In the genomic region with DNA sequence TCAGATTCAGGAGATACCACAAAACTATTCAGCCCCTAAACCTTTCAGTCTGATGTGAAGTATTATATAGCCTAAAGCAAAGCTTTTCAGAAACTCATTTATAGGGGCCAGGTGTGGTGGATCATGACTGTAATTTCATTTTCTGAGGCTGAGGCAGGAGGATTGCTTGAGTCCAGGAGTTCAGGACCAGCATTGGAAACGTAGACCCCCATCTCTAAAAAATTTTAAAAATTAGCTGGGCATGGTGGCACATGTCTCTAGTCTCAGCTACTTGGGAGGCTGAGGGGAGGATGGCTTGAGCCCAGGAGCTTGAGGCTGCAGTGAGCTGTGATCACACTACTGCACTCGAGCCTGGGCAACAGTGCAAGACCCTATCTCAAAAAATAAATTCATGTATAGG, we compare ENCODE assay signal across 15 cellular contexts.
DNase-seq lines count a peak whose midpoint lies in the region; ATAC-seq and TF ChIP-seq lines count a peak whose summit lies in the region.
"Had no signal": no experiment of that assay in that cellular context is flagged by ENCODE, and none has a peak within 500 bp of the region (broad histone marks: within the 10 kb centered on the region; RNA-seq: fewer than 3 reads in every experiment).

No MANE protein-coding gene starts in this region.

- H3K4me1 ChIP-seq in mammary epithelial cell (ENCODE audit: insufficient read depth, low read length) (peaks cover 3% of the 10 kb centered on the region), breast epithelium (no peaks in the 10 kb centered on the region), Panc1 (ENCODE audit: control insufficient read depth, insufficient read depth, low read length) (no peaks in the 10 kb centered on the region)

- no peaks in the 10 kb centered on the region for H4K20me1 ChIP-seq in mammary epithelial cell (ENCODE audit: insufficient read depth, low read length)

- ATAC-seq in Panc1 (no peak), HG03097 (IDR thresholded peaks at IDR 0.05; ENCODE audit: low FRiP score, unreplicated experiment) (no peak), HG03439 (IDR thresholded peaks at IDR 0.05; ENCODE audit: unreplicated experiment) (no peak)
- ATAC-seq: CD8-positive, alpha-beta T cell had no signal

- TF ChIP-seq CTCF in mammary epithelial cell (conservative IDR thresholded peaks at IDR 0.05 in 1 of 2, IDR thresholded peaks at IDR 0.05 in 1 of 2; ENCODE audit: extremely low read depth in 1 of 2, insufficient read depth in 1 of 2, low read depth in 1 of 2, low read length in 2 of 2) (no peak), breast epithelium (IDR thresholded peaks at IDR 0.05) (no peak), Panc1 (IDR thresholded peaks at IDR 0.05) (no peak)

- in situ Hi-C loops in mammary epithelial cell (cut with MboI; ENCODE audit: low sequenced_read_pairs in 2 of 2) (loop anchor here in 1 of 2 donors (10.0 kb wide), 1 partner anchor 245 kb away; no protein-coding TSS in a partner anchor), Panc1 (cut with HindIII; ENCODE audit: low pct_unique_long_range_greater_than_20kb, low sequenced_read_pairs) (no loop called here)

- dilution Hi-C loops in mammary epithelial cell (cut with HindIII; ENCODE audit: low sequenced_read_pairs), result no loop called here

- H3K36me3 ChIP-seq in mammary epithelial cell (ENCODE audit: insufficient read depth, low read length), result peaks cover 17% of the 10 kb centered on the region
- no peaks in the 10 kb centered on the region for H3K36me3 ChIP-seq in breast epithelium
- H3K36me3 ChIP-seq in Panc1 (ENCODE audit: control insufficient read depth, insufficient read depth, low read length), result peaks cover 4% of the 10 kb centered on the region; the same call in 1 of the 2 replicates

- H3K9me3 ChIP-seq in mammary epithelial cell (replicated peaks; ENCODE audit: insufficient read depth, low read length) (no peaks in the 10 kb centered on the region), breast epithelium (no peaks in the 10 kb centered on the region), Panc1 (ENCODE audit: control insufficient read depth, insufficient read depth, low read depth, low read length) (no peaks in the 10 kb centered on the region)
- H3K9me3 ChIP-seq: Caco-2 had no signal

- 100% methylated on average over 2 of the region's 2 CpGs for WGBS in mammary epithelial cell (ENCODE audit: low coverage, missing lambda C conversion rate)

- intact Hi-C loops in mammary epithelial cell (cut with micrococcal nuclease), result no loop called here
- intact Hi-C loops in breast epithelium (cut with DNase I; ENCODE audit: low total_unique reads), result no loop called here
- intact Hi-C loops in Panc1 (cut with micrococcal nuclease; ENCODE audit: unreplicated experiment), result no loop called here

- H3K27me3 ChIP-seq in mammary epithelial cell (ENCODE audit: insufficient read depth, low read length), result no peaks in the 10 kb centered on the region
- no peaks in the 10 kb centered on the region for H3K27me3 ChIP-seq in breast epithelium
- no peaks in the 10 kb centered on the region for H3K27me3 ChIP-seq in Panc1 (ENCODE audit: control insufficient read depth, insufficient read depth, low read length)
- H3K27me3 ChIP-seq: BLaER1 treated with 17β-estradiol and CSF1 and Interleukin-3, amounts not matched to agents 10 nM and 100 nM had no signal

- H3K4me3 ChIP-seq in mammary epithelial cell (replicated peaks in 1 of 3; ENCODE audit: insufficient read depth in 1 of 3, low read depth in 2 of 3, low read length in 3 of 3) (no peak overlapping the region), breast epithelium (no peak overlapping the region), Panc1 (ENCODE audit: low read depth in 2 of 2, low read length in 2 of 2) (no peak overlapping the region)
- H3K4me3 ChIP-seq: BLaER1 treated with 17β-estradiol and CSF1 and Interleukin-3, amounts not matched to agents 10 nM and 100 nM had no signal

- POLR2A ChIA-PET in Panc1 (lab: Charles Lee), result interaction anchor here (0.7 kb wide), 1 partner anchor 59 kb away, joined by 4 read pairs; no protein-coding TSS in a partner anchor

- peaks cover 71% of the 10 kb centered on the region for H3K79me2 ChIP-seq in mammary epithelial cell (ENCODE audit: insufficient read depth, low read length)

- no peak overlapping the region for H3K4me2 ChIP-seq in mammary epithelial cell (ENCODE audit: insufficient read depth, low read depth, low read length)
- H3K4me2 ChIP-seq: BLaER1 treated with 17β-estradiol and CSF1 and Interleukin-3, amounts not matched to agents 10 nM and 100 nM had no signal

- no peak for DNase-seq in mammary epithelial cell
- no peak for DNase-seq in breast epithelium (ENCODE audit: low spot score in 2 of 2)
- no peak for DNase-seq in Panc1 (ENCODE audit: low read depth, low spot score)
- DNase-seq: ACHN; Caco-2; Calu3; CD4-positive, alpha-beta T cell; CD8-positive, alpha-beta T cell; DMS79 treated with DMSO at 0.1 percent for 48 hours; GF-D8 had no signal

- CTCF ChIA-PET in mammary epithelial cell (lab: Charles Lee; ENCODE audit: low non-redundant PET) (no interaction called here), Panc1 (lab: Charles Lee) (no interaction called here)

- no peak overlapping the region for H3K9ac ChIP-seq in mammary epithelial cell (ENCODE audit: insufficient read depth, low read length)
- H3K9ac ChIP-seq: BLaER1 treated with 17β-estradiol and CSF1 and Interleukin-3, amounts not matched to agents 10 nM and 100 nM had no signal

- H2AFZ ChIP-seq in mammary epithelial cell (ENCODE audit: low read depth, low read length), result no peak overlapping the region

- H3K27ac ChIP-seq in mammary epithelial cell (ENCODE audit: insufficient read depth, low read depth, low read length) (no peak overlapping the region), breast epithelium (no peak overlapping the region), Panc1 (ENCODE audit: low read length) (no peak overlapping the region)
- H3K27ac ChIP-seq: 22Rv1; BLaER1 treated with 17β-estradiol and CSF1 and Interleukin-3, amounts not matched to agents 10 nM and 100 nM; C4-2B had no signal

- no peak for TF ChIP-seq POLR2A in breast epithelium (IDR thresholded peaks at IDR 0.05)

- TSS peak; percentile 7 for BruUV-seq in mammary epithelial cell (replicated peaks; lab: Mats Ljungman, UMichigan)
- BruUV-seq in Panc1 (replicated peaks; lab: Mats Ljungman, UMichigan), result TSS peak; percentile 38
